Comparison of ENCODE assay signal across 32 cellular contexts in the genomic region with DNA sequence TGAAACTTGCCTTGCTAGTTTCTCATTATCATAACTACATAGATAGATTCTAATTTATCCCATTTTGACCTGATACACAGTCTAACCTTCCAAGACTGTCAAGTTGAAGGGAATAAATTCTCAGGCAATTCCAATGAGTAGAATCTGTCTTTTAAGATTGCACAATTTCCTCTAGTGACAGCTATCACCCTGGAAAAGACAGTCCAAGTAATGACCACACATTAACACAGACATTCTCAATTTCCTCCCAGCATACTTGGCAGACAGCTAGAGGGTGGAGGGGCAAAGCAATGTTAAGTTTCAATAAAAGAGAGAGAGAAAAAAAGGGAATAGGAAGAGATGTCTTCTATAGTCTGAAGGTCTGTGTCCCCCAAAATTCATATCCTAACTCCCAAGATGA.
DNase-seq lines count a peak whose midpoint lies in the region; ATAC-seq, FAIRE-seq and TF ChIP-seq lines count a peak whose summit lies in the region.
"Had no signal": no experiment of that assay in that cellular context is flagged by ENCODE, and none has a peak within 500 bp of the region (broad histone marks: within the 10 kb centered on the region; RNA-seq: fewer than 3 reads in every experiment).

No MANE protein-coding gene starts in this region.

- DNase-seq in EH (ENCODE audit: low read depth) (peak; percentile 83), HS-5 (ENCODE audit: low read depth) (peak; percentile 8), fibroblast of gingiva (ENCODE audit: low read depth) (peak; percentile 20), HepG2 (ENCODE audit: low spot score) (no peak), middle frontal gyrus (ENCODE audit: extremely low spot score, low spot score) (no peak)
- no peak for DNase-seq in activated CD4-positive, alpha-beta memory T cell treated with anti-CD3 and anti-CD28 coated beads, Interleukin-2, amount 10 ng/mL, durations not matched to agents 7 days and 5 days
- DNase-seq: activated CD4-positive, alpha-beta T cell treated with anti-CD3 and anti-CD28 coated beads for 36 hours; activated CD8-positive, alpha-beta T cell treated with anti-CD3 and anti-CD28 coated beads, Interleukin-2, amount 10 ng/mL, durations not matched to agents 7 days and 5 days; amniotic stem cell; brain microvascular endothelial cell; CD8-positive, alpha-beta T cell; DMS 273 treated with DMSO at 0.1 percent for 48 hours; islet precursor cell; naive B cell; NCI-H1417 treated with DMSO at 0.1 percent for 48 hours; NCI-H2081 treated with DMSO at 0.1 percent for 48 hours; NCI-H2227 treated with DMSO at 0.1 percent for 48 hours; SHP77; stimulated activated CD4-positive, alpha-beta T cell treated with anti-CD3 and anti-CD28 coated beads, Interleukin-4, amount 100 ng/mL, for 24 hours; substantia nigra; SW 1271; trophoblast cell had no signal

- no peaks in the 10 kb centered on the region for H3K4me1 ChIP-seq in HepG2 (ENCODE audit: insufficient read depth, low read length)

- no TSS peak for BruUV-seq in HepG2 (replicated peaks; lab: Mats Ljungman, UMichigan)

- H3K9ac ChIP-seq in HepG2 (ENCODE audit: insufficient read depth, low read depth, low read length): no peak overlapping the region
- H3K9ac ChIP-seq: KMS-11 had no signal

- no peak overlapping the region for H3K4me3 Mint-ChIP-seq in activated CD4-positive, alpha-beta memory T cell treated with anti-CD3 and anti-CD28 coated beads, Interleukin-2, amount 10 ng/mL, durations not matched to agents 7 days and 5 days
- H3K4me3 Mint-ChIP-seq: activated CD4-positive, alpha-beta T cell treated with anti-CD3 and anti-CD28 coated beads for 36 hours; activated CD8-positive, alpha-beta T cell treated with anti-CD3 and anti-CD28 coated beads, Interleukin-2, amount 10 ng/mL, durations not matched to agents 7 days and 5 days; activated naive CD4-positive, alpha-beta T cell treated with anti-CD3 and anti-CD28 coated beads, Interleukin-2, amount 50 U/mL, for 24 hours; CD8-positive, alpha-beta T cell; mesothelial cell of epicardium; naive B cell had no signal

- TF ChIP-seq RAD21 in HepG2 (CRISPR knock-in tag; IDR thresholded peaks at IDR 0.05): no peak

- no peak for TF ChIP-seq CTCF in HepG2 (CRISPR knock-in tag; IDR thresholded peaks at IDR 0.05)

- intact Hi-C loops in HepG2 (cut with micrococcal nuclease; ENCODE audit: unreplicated experiment): no loop called here

- no peaks in the 10 kb centered on the region for H3K27me3 Mint-ChIP-seq in activated CD4-positive, alpha-beta memory T cell treated with anti-CD3 and anti-CD28 coated beads, Interleukin-2, amount 10 ng/mL, durations not matched to agents 7 days and 5 days
- H3K27me3 Mint-ChIP-seq: activated CD4-positive, alpha-beta T cell treated with anti-CD3 and anti-CD28 coated beads for 36 hours; activated naive CD4-positive, alpha-beta T cell treated with anti-CD3 and anti-CD28 coated beads, Interleukin-2, amount 50 U/mL, for 24 hours; naive B cell had no signal

- H3K9me3 Mint-ChIP-seq in activated CD4-positive, alpha-beta memory T cell treated with anti-CD3 and anti-CD28 coated beads, Interleukin-2, amount 10 ng/mL, durations not matched to agents 7 days and 5 days: no peaks in the 10 kb centered on the region
- H3K9me3 Mint-ChIP-seq: activated naive CD4-positive, alpha-beta T cell treated with anti-CD3 and anti-CD28 coated beads, Interleukin-2, amount 50 U/mL, for 24 hours; activated T-helper 2 cell treated with anti-CD3 and anti-CD28 coated beads, Interferon-gamma antibody, Interleukin-2, Interleukin-4, amounts not matched to agents 10 μg/mL and 5 μg/mL and 100 μg/mL, durations not matched to agents 14 hours and 24 hours and 36 hours; CD8-positive, alpha-beta T cell had no signal

- H3K4me3 ChIP-seq in HepG2 (replicated peaks in 1 of 3; ENCODE audit: insufficient read depth in 1 of 3, low read depth in 2 of 3, low read length in 3 of 3): no peak overlapping the region

- no peak for FAIRE-seq in HepG2 (lab: Jason Lieb, UNC)
- FAIRE-seq: endometrium, GM12891, H54 had no signal

- in situ Hi-C loops in HepG2 (cut with HindIII; ENCODE audit: extremely low pct_ligation_motif_present, low pct_unique_long_range_greater_than_20kb): no loop called here

- H3K79me2 ChIP-seq in HepG2 (ENCODE audit: insufficient read depth, low read length): no peaks in the 10 kb centered on the region

- no peak overlapping the region for H3K4me2 ChIP-seq in HepG2 (ENCODE audit: low read depth, low read length)
- H3K4me2 ChIP-seq: KMS-11 had no signal

- no peaks in the 10 kb centered on the region for H4K20me1 ChIP-seq in HepG2 (ENCODE audit: insufficient read depth, low read length)

- no peak for TF ChIP-seq EP300 in HepG2 (IDR thresholded peaks at IDR 0.05; ENCODE audit: low read depth in 2 of 2, low read length in 2 of 2)
- no peak for TF ChIP-seq EP300 in HepG2 (CRISPR knock-in tag; IDR thresholded peaks at IDR 0.05; ENCODE audit: borderline replicate concordance)

- H3K27ac ChIP-seq in HepG2 (ENCODE audit: extremely low read length, insufficient read depth, low read length): no peak overlapping the region
- H3K27ac ChIP-seq: brain microvascular endothelial cell, KMS-11, VCaP had no signal

- H3K27ac Mint-ChIP-seq in activated CD4-positive, alpha-beta memory T cell treated with anti-CD3 and anti-CD28 coated beads, Interleukin-2, amount 10 ng/mL, durations not matched to agents 7 days and 5 days: no peak overlapping the region
- H3K27ac Mint-ChIP-seq: activated CD4-positive, alpha-beta T cell treated with anti-CD3 and anti-CD28 coated beads for 36 hours; activated CD8-positive, alpha-beta T cell treated with anti-CD3 and anti-CD28 coated beads, Interleukin-2, amount 10 ng/mL, durations not matched to agents 7 days and 5 days; activated naive CD4-positive, alpha-beta T cell treated with anti-CD3 and anti-CD28 coated beads, Interleukin-2, amount 50 U/mL, for 24 hours; activated T-helper 2 cell treated with anti-CD3 and anti-CD28 coated beads, Interferon-gamma antibody, Interleukin-2, Interleukin-4, amounts not matched to agents 10 μg/mL and 5 μg/mL and 100 μg/mL, durations not matched to agents 14 hours and 24 hours and 36 hours; CD8-positive, alpha-beta T cell; mesothelial cell of epicardium; naive B cell; progenitor cell of endocrine pancreas had no signal

- no peaks in the 10 kb centered on the region for H3K36me3 ChIP-seq in HepG2 (replicated peaks in 1 of 2; ENCODE audit: control insufficient read depth in 1 of 2, insufficient read depth in 2 of 2, low read length in 2 of 2)
- H3K36me3 ChIP-seq: brain microvascular endothelial cell had no signal

- ATAC-seq in HepG2: no peak
- no peak for ATAC-seq in GM21423 (IDR thresholded peaks at IDR 0.05; ENCODE audit: unreplicated experiment)
- ATAC-seq: activated CD4-positive, alpha-beta T cell treated with anti-CD3 and anti-CD28 coated beads for 36 hours; activated CD8-positive, alpha-beta T cell treated with anti-CD3 and anti-CD28 coated beads, Interleukin-2, amount 10 ng/mL, durations not matched to agents 7 days and 5 days; CD8-positive, alpha-beta T cell had no signal

- no peak overlapping the region for H2AFZ ChIP-seq in HepG2 (ENCODE audit: low read length)

- POLR2A ChIA-PET in HepG2 (lab: Yijun Ruan, JAX): no interaction called here
- POLR2A ChIA-PET in activated CD4-positive, alpha-beta memory T cell treated with anti-CD3 and anti-CD28 coated beads, Interleukin-2, amount 10 ng/mL, durations not matched to agents 7 days and 5 days (lab: Charles Lee): no interaction called here

- no peaks in the 10 kb centered on the region for H3K4me1 Mint-ChIP-seq in activated CD4-positive, alpha-beta memory T cell treated with anti-CD3 and anti-CD28 coated beads, Interleukin-2, amount 10 ng/mL, durations not matched to agents 7 days and 5 days
- H3K4me1 Mint-ChIP-seq: activated CD4-positive, alpha-beta T cell treated with anti-CD3 and anti-CD28 coated beads for 36 hours; activated naive CD4-positive, alpha-beta T cell treated with anti-CD3 and anti-CD28 coated beads, Interleukin-2, amount 50 U/mL, for 24 hours; naive B cell had no signal

- no peaks in the 10 kb centered on the region for H3K9me3 ChIP-seq in HepG2 (ENCODE audit: low read length)

- H3K27me3 ChIP-seq in HepG2 (ENCODE audit: control insufficient read depth in 1 of 2, insufficient read depth in 2 of 2, low read length in 2 of 2): no peaks in the 10 kb centered on the region; a peak in 1 of 5 replicates
- H3K27me3 ChIP-seq: brain microvascular endothelial cell had no signal

- no peak for TF ChIP-seq POLR2A in HepG2 (IDR thresholded peaks at IDR 0.05; ENCODE audit: insufficient read depth in 1 of 2, low read depth in 2 of 2, low read length in 2 of 2)

- no peaks in the 10 kb centered on the region for H3K36me3 Mint-ChIP-seq in activated CD4-positive, alpha-beta memory T cell treated with anti-CD3 and anti-CD28 coated beads, Interleukin-2, amount 10 ng/mL, durations not matched to agents 7 days and 5 days (ENCODE audit: low read depth)
- H3K36me3 Mint-ChIP-seq: activated naive CD4-positive, alpha-beta T cell treated with anti-CD3 and anti-CD28 coated beads, Interleukin-2, amount 50 U/mL, for 24 hours; CD8-positive, alpha-beta T cell; mesothelial cell of epicardium; naive B cell had no signal

- CTCF ChIA-PET in HepG2 (lab: Yijun Ruan, JAX; ENCODE audit: low intra/inter-chr PET ratio, low total read pairs): no interaction called here
- CTCF ChIA-PET in activated CD4-positive, alpha-beta memory T cell treated with anti-CD3 and anti-CD28 coated beads, Interleukin-2, amount 10 ng/mL, durations not matched to agents 7 days and 5 days (lab: Charles Lee): no interaction called here

TF ChIP-seq in HepG2, 621 proteins besides CTCF, POLR2A, EP300 and RAD21:
- 0 out of 2 replicates have a peak, but pooled peaks have one; percentile 19 for TF ChIP-seq CEBPB (IDR thresholded peaks at IDR 0.05; ENCODE audit: borderline replicate concordance, low read depth, low read length)
- no peak for TF ChIP-seq TEAD3 (CRISPR knock-in tag; optimal IDR thresholded peaks at IDR 0.05; ENCODE audit: borderline replicate concordance)

Comparison
In these comparisons a context has a peak if more than half of its experiments do, and no peak if none do; other contexts are left out.
1. DNase-seq: peak in EH (single experiment), HS-5 (single experiment) and fibroblast of gingiva (single experiment); none in HepG2 (single experiment), activated CD4-positive, alpha-beta memory T cell treated with anti-CD3 and anti-CD28 coated beads, Interleukin-2, amount 10 ng/mL, durations not matched to agents 7 days and 5 days (single experiment) and middle frontal gyrus (single experiment).